Comparison of ENCODE assay signal across 1 cellular context in genomic region chr13:114097893-114098688, GRCh38.
TF ChIP-seq lines count a peak whose summit lies in the region.

No MANE protein-coding gene starts in this region.

TF ChIP-seq in GM23338, 12 proteins besides CTCF, POLR2A, EP300 and RAD21 (continued from another document):
- TF ChIP-seq, protein P1, sequence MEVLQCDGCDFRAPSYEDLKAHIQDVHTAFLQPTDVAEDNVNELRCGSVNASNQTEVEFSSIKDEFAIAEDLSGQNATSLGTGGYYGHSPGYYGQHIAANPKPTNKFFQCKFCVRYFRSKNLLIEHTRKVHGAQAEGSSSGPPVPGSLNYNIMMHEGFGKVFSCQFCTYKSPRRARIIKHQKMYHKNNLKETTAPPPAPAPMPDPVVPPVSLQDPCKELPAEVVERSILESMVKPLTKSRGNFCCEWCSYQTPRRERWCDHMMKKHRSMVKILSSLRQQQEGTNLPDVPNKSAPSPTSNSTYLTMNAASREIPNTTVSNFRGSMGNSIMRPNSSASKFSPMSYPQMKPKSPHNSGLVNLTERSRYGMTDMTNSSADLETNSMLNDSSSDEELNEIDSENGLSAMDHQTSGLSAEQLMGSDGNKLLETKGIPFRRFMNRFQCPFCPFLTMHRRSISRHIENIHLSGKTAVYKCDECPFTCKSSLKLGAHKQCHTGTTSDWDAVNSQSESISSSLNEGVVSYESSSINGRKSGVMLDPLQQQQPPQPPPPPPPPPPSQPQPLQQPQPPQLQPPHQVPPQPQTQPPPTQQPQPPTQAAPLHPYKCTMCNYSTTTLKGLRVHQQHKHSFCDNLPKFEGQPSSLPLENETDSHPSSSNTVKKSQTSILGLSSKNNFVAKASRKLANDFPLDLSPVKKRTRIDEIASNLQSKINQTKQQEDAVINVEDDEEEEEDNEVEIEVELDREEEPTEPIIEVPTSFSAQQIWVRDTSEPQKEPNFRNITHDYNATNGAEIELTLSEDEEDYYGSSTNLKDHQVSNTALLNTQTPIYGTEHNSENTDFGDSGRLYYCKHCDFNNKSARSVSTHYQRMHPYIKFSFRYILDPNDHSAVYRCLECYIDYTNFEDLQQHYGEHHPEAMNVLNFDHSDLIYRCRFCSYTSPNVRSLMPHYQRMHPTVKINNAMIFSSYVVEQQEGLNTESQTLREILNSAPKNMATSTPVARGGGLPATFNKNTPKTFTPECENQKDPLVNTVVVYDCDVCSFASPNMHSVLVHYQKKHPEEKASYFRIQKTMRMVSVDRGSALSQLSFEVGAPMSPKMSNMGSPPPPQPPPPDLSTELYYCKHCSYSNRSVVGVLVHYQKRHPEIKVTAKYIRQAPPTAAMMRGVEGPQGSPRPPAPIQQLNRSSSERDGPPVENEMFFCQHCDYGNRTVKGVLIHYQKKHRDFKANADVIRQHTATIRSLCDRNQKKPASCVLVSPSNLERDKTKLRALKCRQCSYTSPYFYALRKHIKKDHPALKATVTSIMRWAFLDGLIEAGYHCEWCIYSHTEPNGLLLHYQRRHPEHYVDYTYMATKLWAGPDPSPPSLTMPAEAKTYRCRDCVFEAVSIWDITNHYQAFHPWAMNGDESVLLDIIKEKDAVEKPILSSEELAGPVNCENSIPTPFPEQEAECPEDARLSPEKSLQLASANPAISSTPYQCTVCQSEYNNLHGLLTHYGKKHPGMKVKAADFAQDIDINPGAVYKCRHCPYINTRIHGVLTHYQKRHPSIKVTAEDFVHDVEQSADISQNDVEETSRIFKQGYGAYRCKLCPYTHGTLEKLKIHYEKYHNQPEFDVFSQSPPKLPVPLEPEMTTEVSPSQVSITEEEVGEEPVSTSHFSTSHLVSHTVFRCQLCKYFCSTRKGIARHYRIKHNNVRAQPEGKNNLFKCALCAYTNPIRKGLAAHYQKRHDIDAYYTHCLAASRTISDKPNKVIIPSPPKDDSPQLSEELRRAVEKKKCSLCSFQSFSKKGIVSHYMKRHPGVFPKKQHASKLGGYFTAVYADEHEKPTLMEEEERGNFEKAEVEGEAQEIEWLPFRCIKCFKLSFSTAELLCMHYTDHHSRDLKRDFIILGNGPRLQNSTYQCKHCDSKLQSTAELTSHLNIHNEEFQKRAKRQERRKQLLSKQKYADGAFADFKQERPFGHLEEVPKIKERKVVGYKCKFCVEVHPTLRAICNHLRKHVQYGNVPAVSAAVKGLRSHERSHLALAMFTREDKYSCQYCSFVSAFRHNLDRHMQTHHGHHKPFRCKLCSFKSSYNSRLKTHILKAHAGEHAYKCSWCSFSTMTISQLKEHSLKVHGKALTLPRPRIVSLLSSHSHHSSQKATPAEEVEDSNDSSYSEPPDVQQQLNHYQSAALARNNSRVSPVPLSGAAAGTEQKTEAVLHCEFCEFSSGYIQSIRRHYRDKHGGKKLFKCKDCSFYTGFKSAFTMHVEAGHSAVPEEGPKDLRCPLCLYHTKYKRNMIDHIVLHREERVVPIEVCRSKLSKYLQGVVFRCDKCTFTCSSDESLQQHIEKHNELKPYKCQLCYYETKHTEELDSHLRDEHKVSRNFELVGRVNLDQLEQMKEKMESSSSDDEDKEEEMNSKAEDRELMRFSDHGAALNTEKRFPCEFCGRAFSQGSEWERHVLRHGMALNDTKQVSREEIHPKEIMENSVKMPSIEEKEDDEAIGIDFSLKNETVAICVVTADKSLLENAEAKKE (CRISPR knock-in tag; IDR thresholded peaks at IDR 0.05) = no peak
- TF ChIP-seq CREB1 (CRISPR knock-in tag; IDR thresholded peaks at IDR 0.05; ENCODE audit: low read depth) (no peak), NANOG (IDR thresholded peaks at IDR 0.05; ENCODE audit: borderline replicate concordance) (no peak)
